7 cellular contexts compared by ENCODE assay signal in the genomic region with DNA sequence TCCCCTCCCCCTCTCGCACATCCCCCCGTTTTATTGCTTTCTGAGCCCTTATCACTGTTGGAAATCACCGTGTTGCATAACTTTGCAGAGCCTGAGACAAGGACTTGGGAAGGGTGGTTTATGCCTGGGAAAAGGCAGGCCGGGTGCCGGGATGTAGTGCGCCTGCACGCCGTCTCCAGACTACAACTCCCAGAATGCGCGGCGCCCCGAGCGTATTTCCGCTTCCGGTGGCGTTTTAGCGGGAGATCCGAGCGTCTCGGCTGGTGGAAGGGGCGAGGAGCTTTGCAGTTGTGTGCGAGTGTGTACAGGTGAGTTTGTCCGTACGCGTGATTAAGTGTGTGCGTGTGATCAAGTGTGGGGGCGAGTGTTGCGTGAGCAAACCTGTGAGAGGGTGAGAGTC.
A peak's percentile ranks its signal among the peaks of the same experiment; 100 is the strongest.
DNase-seq lines count a peak whose midpoint lies in the region; ATAC-seq and TF ChIP-seq lines count a peak whose summit lies in the region.

No MANE protein-coding gene starts in this region.

- H3K4me3 ChIP-seq in SJCRH30 (peak overlapping the region; percentile 59), cardiac fibroblast (replicated peaks in 1 of 2; ENCODE audit: low read depth in 2 of 2, low read length in 2 of 2) (peak overlapping the region in 1 of 2 donors; percentile 13), lung (peak overlapping the region; percentile 64), stomach (peak overlapping the region; percentile 40 to 53 (median 48))

- TF ChIP-seq CTCF in cardiac fibroblast (IDR thresholded peaks at IDR 0.05; ENCODE audit: low read depth, low read length) (no peak), lung (IDR thresholded peaks at IDR 0.05; ENCODE audit: control extremely low read depth, extremely low read depth) (no peak), stomach (IDR thresholded peaks at IDR 0.05) (no peak)

- TF ChIP-seq EP300 in stomach (IDR thresholded peaks at IDR 0.05): no peak

- no peaks in the 10 kb centered on the region for H3K4me1 ChIP-seq in SJCRH30
- peaks cover 0 to 7% of the 10 kb centered on the region in 2 donors for H3K4me1 ChIP-seq in lung (ENCODE audit: control insufficient read depth in 2 of 2, insufficient read depth in 2 of 2, low read length in 2 of 2)
- peaks cover 0 to 9% (median 4%) of the 10 kb centered on the region in 4 donors for H3K4me1 ChIP-seq in stomach

- no peaks in the 10 kb centered on the region for H3K27me3 ChIP-seq in SJCRH30
- H3K27me3 ChIP-seq in lung (ENCODE audit: control insufficient read depth, insufficient read depth): no peaks in the 10 kb centered on the region
- H3K27me3 ChIP-seq in stomach: no peaks in the 10 kb centered on the region

- DNase-seq in SJCRH30: peak; percentile 74 to 79
- DNase-seq in cardiac fibroblast (ENCODE audit: low read depth in 2 of 2): peak; percentile 8 to 16
- peak; percentile 55 for DNase-seq in lung (ENCODE audit: low spot score)
- DNase-seq in stomach: peak; percentile 30
- DNase-seq in NCI-H2107 treated with DMSO at 0.1 percent for 48 hours (lab: John Stamatoyannopoulos, UW; ENCODE audit: unreplicated experiment): no peak
- no peak for DNase-seq in ACHN
- DNase-seq in iPS-NIHi7 (ENCODE audit: extremely low spot score): no peak

- intact Hi-C loops in stomach (cut with DNase I; ENCODE audit: low total_unique reads): no loop called here

- in situ Hi-C loops in ACHN (cut with HindIII; ENCODE audit: low pct_ligation_motif_present, low pct_unique_long_range_greater_than_20kb, low sequenced_read_pairs): no loop called here

- H3K9me3 ChIP-seq in SJCRH30 (replicated peaks) (peaks cover 14% of the 10 kb centered on the region), lung (ENCODE audit: control insufficient read depth in 2 of 2, insufficient read depth in 1 of 2, low read length in 1 of 2) (peaks cover 0 to 22% of the 10 kb centered on the region in 2 donors), stomach (peaks cover 8 to 65% (median 37%) of the 10 kb centered on the region in 4 donors)

- TF ChIP-seq POLR2A in stomach (IDR thresholded peaks at IDR 0.05): no peak

- H3K27ac ChIP-seq in SJCRH30 (peak overlapping the region; percentile 27; the same call in 1 of the 2 replicates), lung (ENCODE audit: low read depth in 1 of 2, low read length in 1 of 2) (no peak overlapping the region), stomach (no peak overlapping the region)

- 4% methylated on average over 28 of the region's 28 CpGs for WGBS in lung, 2 donors
- 5 to 8% (median 7%) methylated on average over 23 to 28 of the region's 28 CpGs for WGBS in stomach, 5 donors

- ATAC-seq in lung (ENCODE audit: insufficient read depth, low FRiP score): no peak

- H3K36me3 ChIP-seq in SJCRH30 (no peaks in the 10 kb centered on the region), lung (ENCODE audit: control insufficient read depth in 2 of 2, insufficient read depth in 2 of 2, low read length in 2 of 2) (no peaks in the 10 kb centered on the region), stomach (no peaks in the 10 kb centered on the region)

Comparison
In these comparisons a context has a peak if more than half of its experiments do, and no peak if none do; other contexts are left out.
1. DNase-seq: peak in SJCRH30 (2 of 2), cardiac fibroblast (2 of 2), lung (single experiment) and stomach (single experiment); none in NCI-H2107 treated with DMSO at 0.1 percent for 48 hours (single experiment), ACHN (single experiment) and iPS-NIHi7 (single experiment).